ENCODE assay signal across 27 cellular contexts in genomic region chr1:97348599-97349265, GRCh38.
A peak's percentile ranks its signal among the peaks of the same experiment; 100 is the strongest.
DNase-seq lines count a peak whose midpoint lies in the region; ATAC-seq and TF ChIP-seq lines count a peak whose summit lies in the region.
"Had no signal": no experiment of that assay in that cellular context is flagged by ENCODE, and none has a peak within 500 bp of the region (broad histone marks: within the 10 kb centered on the region; RNA-seq: fewer than 3 reads in every experiment).

No MANE protein-coding gene starts in this region.

- no peaks in the 10 kb centered on the region for H3K79me2 ChIP-seq in hepatocyte

- ATAC-seq in right cardiac atrium = no peak
- ATAC-seq in HG03159 (IDR thresholded peaks at IDR 0.05; ENCODE audit: unreplicated experiment) = no peak
- no peak for ATAC-seq in HG03521 (IDR thresholded peaks at IDR 0.05; ENCODE audit: unreplicated experiment)
- ATAC-seq: A549; foreskin keratinocyte; heart right ventricle; stimulated activated naive CD8-positive, alpha-beta T cell treated with anti-CD3 and anti-CD28 coated beads, Interleukin-15, Interleukin-2, amounts not matched to agents 100 U/mL and 50 U/mL, for 24 hours had no signal

- peak overlapping the region; percentile 67 for H3K27ac ChIP-seq in cardiac muscle cell
- no peak overlapping the region for H3K27ac ChIP-seq in right cardiac atrium (ENCODE audit: low read length)
- H3K27ac ChIP-seq in hepatocyte = no peak overlapping the region
- H3K27ac ChIP-seq: A549, foreskin keratinocyte, sigmoid colon, thoracic aorta had no signal

- H3K4me3 ChIP-seq in cardiac muscle cell (no peak overlapping the region), right cardiac atrium (ENCODE audit: low read length) (no peak overlapping the region), astrocyte of the cerebellum (ENCODE audit: low read depth, low read length) (no peak overlapping the region), fibroblast of villous mesenchyme (ENCODE audit: low read depth, low read length) (no peak overlapping the region), hepatocyte (no peak overlapping the region)
- H3K4me3 ChIP-seq: A549, dorsolateral prefrontal cortex, heart right ventricle, sigmoid colon, thoracic aorta had no signal

- H3K27me3 ChIP-seq in cardiac muscle cell = no peaks in the 10 kb centered on the region
- no peaks in the 10 kb centered on the region for H3K27me3 ChIP-seq in right cardiac atrium (ENCODE audit: control insufficient read depth, insufficient read depth)
- H3K27me3 ChIP-seq in hepatocyte = no peaks in the 10 kb centered on the region
- H3K27me3 ChIP-seq: dorsolateral prefrontal cortex, foreskin keratinocyte, heart right ventricle, sigmoid colon had no signal

- H3K36me3 ChIP-seq in cardiac muscle cell (no peaks in the 10 kb centered on the region), hepatocyte (replicated peaks; ENCODE audit: insufficient read depth, low read depth) (no peaks in the 10 kb centered on the region)
- H3K36me3 ChIP-seq: heart right ventricle, sigmoid colon, thoracic aorta had no signal

- H2AFZ ChIP-seq in hepatocyte = no peak overlapping the region

- DNase-seq in cardiac muscle cell (ENCODE audit: low read depth in 1 of 2, low spot score in 1 of 2) = peak in 1 of 2 donors; percentile 76
- DNase-seq in right cardiac atrium = no peak
- DNase-seq in astrocyte of the cerebellum (ENCODE audit: low read depth) = peak; percentile 41
- DNase-seq in fibroblast of villous mesenchyme (ENCODE audit: low read depth) = peak; percentile 14
- DNase-seq in type B pancreatic cell (ENCODE audit: extremely low spot score, unreplicated experiment) = no peak
- no peak for DNase-seq in hepatocyte (ENCODE audit: low spot score)
- DNase-seq: activated CD4-positive, CD25-positive, alpha-beta regulatory T cell; activated naive CD4-positive, alpha-beta T cell treated with anti-CD3 and anti-CD28 coated beads, Interleukin-2, amount 10 ng/mL, durations not matched to agents 7 days and 5 days; amygdala; CD8-positive, alpha-beta memory T cell; DMS 273 treated with DMSO at 0.1 percent for 48 hours; dorsolateral prefrontal cortex; EL; foreskin keratinocyte; heart right ventricle; Kasumi-1; MV-4-11; NCI-H146; sigmoid colon; stimulated activated naive CD8-positive, alpha-beta T cell treated with anti-CD3 and anti-CD28 coated beads, Interleukin-15, Interleukin-2, amounts not matched to agents 100 U/mL and 50 U/mL, for 24 hours had no signal

- intact Hi-C loops in right cardiac atrium (cut with DNase I) = no loop called here

- H3K36me3 Mint-ChIP-seq in type B pancreatic cell = no peaks in the 10 kb centered on the region
- H3K36me3 Mint-ChIP-seq: memory B cell had no signal

- H3K9me3 Mint-ChIP-seq in type B pancreatic cell = no peaks in the 10 kb centered on the region
- H3K9me3 Mint-ChIP-seq: activated naive CD4-positive, alpha-beta T cell treated with anti-CD3 and anti-CD28 coated beads, Interleukin-2, amount 10 ng/mL, durations not matched to agents 7 days and 5 days; activated T-helper 1 cell treated with anti-CD3 and anti-CD28 coated beads, Interleukin-12 subunit alpha, Interleukin-12 subunit beta, Interleukin-2, Interleukin-4 antibody, amounts not matched to agents 30 ng/mL and 10 ng/mL and 1 ng/mL, durations not matched to agents 14 hours and 24 hours and 36 hours; CD8-positive, alpha-beta memory T cell had no signal

- in situ Hi-C loops in astrocyte of the cerebellum (cut with HindIII; ENCODE audit: low sequenced_read_pairs) = no loop called here

- H3K4me2 ChIP-seq in hepatocyte = no peak overlapping the region
- H3K4me2 ChIP-seq: A549 had no signal

- no peak for TF ChIP-seq CTCF in cardiac muscle cell (IDR thresholded peaks at IDR 0.05; ENCODE audit: low read depth, low read length)
- no peak for TF ChIP-seq CTCF in astrocyte of the cerebellum (IDR thresholded peaks at IDR 0.05; ENCODE audit: low read depth, low read length, missing control alignments)
- no peak for TF ChIP-seq CTCF in fibroblast of villous mesenchyme (IDR thresholded peaks at IDR 0.05; ENCODE audit: insufficient read depth, low read depth, low read length)
- TF ChIP-seq CTCF in type B pancreatic cell (conservative IDR thresholded peaks at IDR 0.05) = no peak
- no peak for TF ChIP-seq CTCF in hepatocyte (IDR thresholded peaks at IDR 0.05; ENCODE audit: poor library complexity)

- peaks cover 4% of the 10 kb centered on the region for H3K4me1 Mint-ChIP-seq in type B pancreatic cell (ENCODE audit: unreplicated experiment)
- H3K4me1 Mint-ChIP-seq: activated naive CD4-positive, alpha-beta T cell treated with anti-CD3 and anti-CD28 coated beads, Interleukin-2, amount 10 ng/mL, durations not matched to agents 7 days and 5 days; B cell; CD8-positive, alpha-beta memory T cell; memory B cell had no signal

- H3K4me3 Mint-ChIP-seq in type B pancreatic cell = no peak overlapping the region
- H3K4me3 Mint-ChIP-seq: activated naive CD4-positive, alpha-beta T cell treated with anti-CD3 and anti-CD28 coated beads, Interleukin-2, amount 10 ng/mL, durations not matched to agents 7 days and 5 days; activated T-helper 1 cell treated with anti-CD3 and anti-CD28 coated beads, Interleukin-12 subunit alpha, Interleukin-12 subunit beta, Interleukin-2, Interleukin-4 antibody, amounts not matched to agents 30 ng/mL and 10 ng/mL and 1 ng/mL, durations not matched to agents 14 hours and 24 hours and 36 hours; B cell; CD8-positive, alpha-beta memory T cell; memory B cell had no signal

- peaks cover 10% of the 10 kb centered on the region for H3K4me1 ChIP-seq in cardiac muscle cell (ENCODE audit: low read depth)
- peaks cover 1% of the 10 kb centered on the region for H3K4me1 ChIP-seq in right cardiac atrium (ENCODE audit: control insufficient read depth, insufficient read depth, low read length)
- H3K4me1 ChIP-seq in hepatocyte (ENCODE audit: insufficient read depth) = no peaks in the 10 kb centered on the region
- H3K4me1 ChIP-seq: foreskin keratinocyte had no signal

- 60% methylated on average over 3 of the region's 3 CpGs for WGBS in right cardiac atrium
- 62% methylated on average over 3 of the region's 3 CpGs for WGBS in hepatocyte (ENCODE audit: low lambda C conversion rate, missing lambda C conversion rate)

- H3K27ac Mint-ChIP-seq in type B pancreatic cell = peak overlapping the region; percentile 52
- H3K27ac Mint-ChIP-seq: activated naive CD4-positive, alpha-beta T cell treated with anti-CD3 and anti-CD28 coated beads, Interleukin-2, amount 10 ng/mL, durations not matched to agents 7 days and 5 days; activated T-helper 1 cell treated with anti-CD3 and anti-CD28 coated beads, Interleukin-12 subunit alpha, Interleukin-12 subunit beta, Interleukin-2, Interleukin-4 antibody, amounts not matched to agents 30 ng/mL and 10 ng/mL and 1 ng/mL, durations not matched to agents 14 hours and 24 hours and 36 hours; B cell; memory B cell had no signal

- no peaks in the 10 kb centered on the region for H3K9me2 ChIP-seq in hepatocyte (replicated peaks; ENCODE audit: insufficient read depth)

- no peaks in the 10 kb centered on the region for H4K20me1 ChIP-seq in hepatocyte (ENCODE audit: insufficient read depth, poor library complexity, severe bottlenecking)

- H3K9me3 ChIP-seq in cardiac muscle cell (ENCODE audit: low read depth) (no peaks in the 10 kb centered on the region), right cardiac atrium (ENCODE audit: control insufficient read depth, low read length) (no peaks in the 10 kb centered on the region), hepatocyte (ENCODE audit: low read depth) (no peaks in the 10 kb centered on the region)
- H3K9me3 ChIP-seq: A549, heart right ventricle, sigmoid colon, thoracic aorta had no signal

- H3K27me3 Mint-ChIP-seq in type B pancreatic cell = no peaks in the 10 kb centered on the region
- H3K27me3 Mint-ChIP-seq: activated naive CD4-positive, alpha-beta T cell treated with anti-CD3 and anti-CD28 coated beads, Interleukin-2, amount 10 ng/mL, durations not matched to agents 7 days and 5 days; B cell; CD8-positive, alpha-beta memory T cell; memory B cell had no signal

Comparison
In these comparisons a context has a peak if more than half of its experiments do, and no peak if none do; other contexts are left out.
1. DNase-seq: peak in astrocyte of the cerebellum (single experiment) and fibroblast of villous mesenchyme (single experiment); none in right cardiac atrium (0 of 3), type B pancreatic cell (single experiment) and hepatocyte (single experiment).